Comparison of ENCODE assay signal across 2 cellular contexts in genomic region chr15:67559158-67559557, GRCh38.
TF ChIP-seq lines count a peak whose summit lies in the region.

No MANE protein-coding gene starts in this region.

TF ChIP-seq in A549, 52 proteins besides CTCF, POLR2A, EP300 and RAD21 (continued from another document):
- TF ChIP-seq, protein P1, sequence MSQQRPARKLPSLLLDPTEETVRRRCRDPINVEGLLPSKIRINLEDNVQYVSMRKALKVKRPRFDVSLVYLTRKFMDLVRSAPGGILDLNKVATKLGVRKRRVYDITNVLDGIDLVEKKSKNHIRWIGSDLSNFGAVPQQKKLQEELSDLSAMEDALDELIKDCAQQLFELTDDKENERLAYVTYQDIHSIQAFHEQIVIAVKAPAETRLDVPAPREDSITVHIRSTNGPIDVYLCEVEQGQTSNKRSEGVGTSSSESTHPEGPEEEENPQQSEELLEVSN (IDR thresholded peaks at IDR 0.05; ENCODE audit: borderline replicate concordance, low read depth), result no peak
- no peak for TF ChIP-seq CHD4 (IDR thresholded peaks at IDR 0.05; ENCODE audit: borderline replicate concordance)
- no peak for TF ChIP-seq HEYL (CRISPR knock-in tag; IDR thresholded peaks at IDR 0.05)
- no peak for TF ChIP-seq NR3C1 (IDR thresholded peaks at IDR 0.05)
- TF ChIP-seq ATOH8 (CRISPR knock-in tag; IDR thresholded peaks at IDR 0.05; ENCODE audit: low read depth), result no peak
- no peak for TF ChIP-seq CBX2 (IDR thresholded peaks at IDR 0.05; ENCODE audit: borderline replicate concordance, low read depth)
- TF ChIP-seq EHMT2 (IDR thresholded peaks at IDR 0.05; ENCODE audit: low read depth), result no peak
- TF ChIP-seq HOXB13 (CRISPR knock-in tag; IDR thresholded peaks at IDR 0.05; ENCODE audit: low read depth), result no peak
- TF ChIP-seq ZFP36 (IDR thresholded peaks at IDR 0.05; ENCODE audit: borderline replicate concordance, partially characterized antibody), result no peak
- no peak for TF ChIP-seq ZNF302 (CRISPR knock-in tag; IDR thresholded peaks at IDR 0.05)
- no peak for TF ChIP-seq MYC (IDR thresholded peaks at IDR 0.05; ENCODE audit: borderline replicate concordance, low read length)

TF ChIP-seq in WTC11, 78 proteins besides CTCF, POLR2A, EP300 and RAD21:
- TF ChIP-seq PRDM15 (CRISPR knock-in tag; IDR thresholded peaks at IDR 0.05) (no peak), ESRRA (CRISPR knock-in tag; IDR thresholded peaks at IDR 0.05; ENCODE audit: borderline replicate concordance) (no peak), ZNF232 (CRISPR knock-in tag; IDR thresholded peaks at IDR 0.05) (no peak)
